Comparison of ENCODE assay signal across 10 cellular contexts in genomic region chr12:53200458-53201169, GRCh38. TPM values are rescaled to one million over a fixed set of nuclear protein-coding genes. Genes with fewer than 3 reads are reported as not detected.
A peak's percentile ranks its signal among the peaks of the same experiment; 100 is the strongest.
DNase-seq lines count a peak whose midpoint lies in the region; ATAC-seq and TF ChIP-seq lines count a peak whose summit lies in the region.
"Had no signal": no experiment of that assay in that cellular context is flagged by ENCODE, and none has a peak within 500 bp of the region (broad histone marks: within the 10 kb centered on the region; RNA-seq: fewer than 3 reads in every experiment).

No MANE protein-coding gene starts in this region.

- H3K4me3 ChIP-seq in epithelial cell of esophagus (ENCODE audit: low read length), result no peak overlapping the region
- H3K4me3 ChIP-seq: thyroid gland had no signal

- ATAC-seq in GM21529 (IDR thresholded peaks at IDR 0.05; ENCODE audit: unreplicated experiment), result peak; percentile 54

- TF ChIP-seq CTCF in GM13977 (IDR thresholded peaks at IDR 0.05; ENCODE audit: extremely low read depth, insufficient read depth, missing control alignments), result no peak
- no peak for TF ChIP-seq CTCF in epithelial cell of esophagus (IDR thresholded peaks at IDR 0.05; ENCODE audit: insufficient read depth, low read depth, low read length, missing control alignments)

- in situ Hi-C loops in GM13977 (cut with MboI; ENCODE audit: low pct_unique_long_range_greater_than_20kb, low sequenced_read_pairs, unreplicated experiment), result no loop called here

- peak; percentile 71 for DNase-seq in GM13977 (ENCODE audit: low spot score)
- DNase-seq in MV-4-11 (lab: John Stamatoyannopoulos, UW), result peak; percentile 80
- peak; percentile 39 for DNase-seq in epithelial cell of esophagus (ENCODE audit: low read depth)
- no peak for DNase-seq in NCI-H2107 (lab: John Stamatoyannopoulos, UW)
- DNase-seq in HCEC 1CT, result no peak
- DNase-seq in epidermal melanocyte (ENCODE audit: insufficient read length, low spot score), result no peak
- DNase-seq in mesenteric fat pad (ENCODE audit: low spot score), result no peak
- DNase-seq: nucleus accumbens had no signal

RNA-seq across cellular contexts. Expression of gene ITGB7, which starts 6.4 kb away (rescaled TPM):
- 2.3 TPM for total RNA-seq in mesenteric fat pad

RNA-seq across cellular contexts. Expression of gene CSAD, which starts 19.9 kb away (rescaled TPM):
- total RNA-seq in mesenteric fat pad, result 296 TPM

RNA-seq across cellular contexts. Expression of gene ZNF740, which starts 20.1 kb away (rescaled TPM):
- 39.7 TPM for total RNA-seq in mesenteric fat pad

RNA-seq across cellular contexts. Expression of gene RARG, which starts 31.4 kb away (rescaled TPM):
- total RNA-seq in mesenteric fat pad, result 18.0 TPM

Comparison
In these comparisons a context has a peak if more than half of its experiments do, and no peak if none do; other contexts are left out.
1. DNase-seq: peak in GM13977 (single experiment), MV-4-11 (single experiment) and epithelial cell of esophagus (single experiment); none in NCI-H2107 (single experiment), HCEC 1CT (single experiment), epidermal melanocyte (single experiment) and mesenteric fat pad (single experiment).